ENCODE assay signal across 16 cellular contexts in the genomic region with DNA sequence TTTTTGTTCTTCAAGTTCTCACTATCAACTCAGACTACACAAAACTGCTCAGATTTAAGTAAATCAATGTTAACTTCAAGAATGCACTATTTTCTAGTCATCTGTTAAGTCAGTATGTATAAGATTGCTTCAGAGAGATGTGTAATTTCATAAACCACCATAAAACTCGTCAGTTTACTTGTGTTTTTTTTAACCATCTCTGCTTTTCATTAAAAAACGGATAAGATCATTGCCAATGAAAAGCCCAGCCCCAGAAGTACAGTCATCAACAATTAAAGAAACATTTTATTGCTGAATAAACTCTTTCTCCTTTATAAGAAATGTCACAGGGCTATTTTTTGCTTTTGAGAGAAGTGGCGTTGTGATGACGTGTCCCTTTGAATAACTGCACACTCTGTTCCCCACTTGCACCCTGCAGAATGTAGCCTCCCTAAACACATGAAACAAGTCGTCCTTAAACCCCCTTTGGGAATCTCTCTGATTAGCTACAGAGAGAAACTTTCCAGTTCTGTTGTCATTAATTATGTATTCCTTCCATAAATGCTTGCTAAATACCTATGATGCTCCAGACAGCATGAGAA.
"Had no signal": no experiment of that assay in that cellular context is flagged by ENCODE, and none has a peak within 500 bp of the region (broad histone marks: within the 10 kb centered on the region; RNA-seq: fewer than 3 reads in every experiment).

No MANE protein-coding gene starts in this region.

- H3K4me3 ChIP-seq: heart left ventricle, spleen, thyroid gland had no signal

- H3K27me3 ChIP-seq: heart left ventricle, spleen, thyroid gland had no signal

- DNase-seq: activated CD4-positive, alpha-beta memory T cell treated with anti-CD3 and anti-CD28 coated beads, Interleukin-2, amount 10 ng/mL, durations not matched to agents 7 days and 5 days; activated CD4-positive, alpha-beta T cell treated with anti-CD3 and anti-CD28 coated beads, Interleukin-2, amount 10 ng/mL, durations not matched to agents 24 days and 14 days; activated effector memory CD4-positive, alpha-beta T cell treated with anti-CD3 and anti-CD28 coated beads, Interleukin-2, amount 50 U/mL, for 16 hours; activated naive CD4-positive, alpha-beta T cell treated with anti-CD3 and anti-CD28 coated beads, Interleukin-2, amount 50 U/mL, for 16 hours; aorta; effector CD4-positive, alpha-beta T cell; heart left ventricle; left ventricle myocardium superior; mammary epithelial cell; midbrain; natural killer cell; retina; spleen; stimulated activated CD4-positive, alpha-beta T cell treated with anti-CD3 and anti-CD28 coated beads, Interleukin-4, amount 100 ng/mL, for 4 hours; substantia nigra; thyroid gland had no signal

- ATAC-seq: heart left ventricle, left ventricle myocardium superior, natural killer cell had no signal

- H3K36me3 ChIP-seq: heart left ventricle, spleen, thyroid gland had no signal

- H3K9me3 ChIP-seq: heart left ventricle, spleen, thyroid gland had no signal

- H3K27ac ChIP-seq: heart left ventricle, spleen, thyroid gland had no signal

- H3K4me1 ChIP-seq: spleen had no signal
